ENCODE assay signal across 8 cellular contexts in the genomic region with DNA sequence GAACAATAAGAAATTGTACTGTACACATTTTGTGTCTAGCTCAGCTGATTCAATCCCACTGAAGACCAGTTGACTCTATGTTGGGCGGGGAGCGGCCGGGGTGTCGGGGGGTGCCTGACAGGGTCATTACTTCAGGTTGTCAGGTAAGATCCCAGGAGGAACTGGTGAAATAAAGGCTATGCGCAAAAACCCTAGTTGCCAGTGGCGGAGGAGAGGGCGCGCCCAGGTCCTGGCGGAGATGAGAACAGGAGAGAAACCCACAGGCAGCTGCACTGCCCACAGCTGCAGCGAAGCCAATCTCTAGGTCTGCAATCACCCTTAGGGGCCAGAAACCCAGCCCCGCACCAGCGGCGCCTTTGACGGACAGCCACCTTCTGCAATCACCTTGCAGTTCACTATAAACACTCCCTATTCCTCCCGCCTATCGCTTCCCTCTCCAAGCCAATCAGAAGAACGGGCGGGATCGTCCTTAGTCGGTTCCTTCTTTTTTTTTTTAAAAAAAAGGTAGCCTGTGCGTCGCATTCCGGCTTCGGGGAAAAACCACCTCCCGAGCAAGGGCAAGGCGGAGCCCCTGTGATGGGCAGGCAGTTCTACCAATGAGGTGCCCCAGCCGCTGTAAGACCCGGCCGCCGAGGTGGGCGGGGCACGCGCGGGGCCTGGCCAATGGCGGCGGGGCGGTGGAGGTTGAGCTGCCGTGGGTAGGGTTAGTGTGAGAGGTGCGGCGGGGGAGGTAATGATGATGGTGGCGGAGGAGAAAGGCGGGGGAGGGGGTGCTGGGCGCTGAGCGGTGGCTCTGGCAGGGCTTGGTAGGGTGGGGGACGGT.
DNase-seq lines count a peak whose midpoint lies in the region; ATAC-seq lines count a peak whose summit lies in the region.

Gene EHBP1, plus strand, starts transcription at position 707 of the 823 bp plus-strand sequence. CDS start 1,479 bp downstream, outside the sequence.

- ATAC-seq in GM19372 (IDR thresholded peaks at IDR 0.05; ENCODE audit: low read depth, unreplicated experiment) (peak; percentile 91), HG03558 (IDR thresholded peaks at IDR 0.05; ENCODE audit: extremely low read depth, unreplicated experiment) (peak; percentile 92)

- DNase-seq in C1 segment of cervical spinal cord (lab: John Stamatoyannopoulos, UW), result peak; percentile 89 to 100 (median 94)
- peak; percentile 96 for DNase-seq in NCI-H748 treated with DMSO at 0.1 percent for 48 hours (lab: John Stamatoyannopoulos, UW)
- peak; percentile 95 to 96 for DNase-seq in activated CD4-positive, alpha-beta T cell treated with anti-CD3 and anti-CD28 coated beads, Interleukin-2, amount 50 U/mL, for 24 hours (ENCODE audit: low read depth in 1 of 2, low spot score in 1 of 2)
- DNase-seq in dedifferentiated amniotic fluid mesenchymal stem cell (ENCODE audit: extremely low spot score), result peak; percentile 100
- peak; percentile 99 for DNase-seq in left kidney (ENCODE audit: low read depth, low spot score)
- DNase-seq in stimulated activated CD4-positive, alpha-beta T cell treated with anti-CD3 and anti-CD28 coated beads, Interleukin-2, amount 100 ng/mL, for 24 hours, result peak; percentile 98

Comparison
In these comparisons a context has a peak if more than half of its experiments do, and no peak if none do; other contexts are left out.
1. Peak in every context shown above with its lines: DNase-seq and ATAC-seq.